In genomic region chr17:7674934-7675333, GRCh38 we compare ENCODE assay signal across 1 cellular context.
A peak's percentile ranks its signal among the peaks of the same experiment; 100 is the strongest.
TF ChIP-seq lines count a peak whose summit lies in the region.

No MANE protein-coding gene starts in this region.

TF ChIP-seq in HepG2, 621 proteins besides CTCF, POLR2A, EP300 and RAD21:
- no peak for TF ChIP-seq TEAD3 (CRISPR knock-in tag; optimal IDR thresholded peaks at IDR 0.05; ENCODE audit: borderline replicate concordance)
- TF ChIP-seq ZNF790 (CRISPR knock-in tag; IDR thresholded peaks at IDR 0.05; ENCODE audit: borderline replicate concordance) = no peak
- no peak for TF ChIP-seq ZNF414 (CRISPR knock-in tag; IDR thresholded peaks at IDR 0.05)
- TF ChIP-seq SRSF9 (IDR thresholded peaks at IDR 0.05; ENCODE audit: borderline replicate concordance, insufficient read depth, low read depth, low read length, poor library complexity, severe bottlenecking) = no peak
- TF ChIP-seq AGO2 (optimal IDR thresholded peaks at IDR 0.05; ENCODE audit: low read depth, low read length) = peak; percentile 32
- TF ChIP-seq, protein P1, sequence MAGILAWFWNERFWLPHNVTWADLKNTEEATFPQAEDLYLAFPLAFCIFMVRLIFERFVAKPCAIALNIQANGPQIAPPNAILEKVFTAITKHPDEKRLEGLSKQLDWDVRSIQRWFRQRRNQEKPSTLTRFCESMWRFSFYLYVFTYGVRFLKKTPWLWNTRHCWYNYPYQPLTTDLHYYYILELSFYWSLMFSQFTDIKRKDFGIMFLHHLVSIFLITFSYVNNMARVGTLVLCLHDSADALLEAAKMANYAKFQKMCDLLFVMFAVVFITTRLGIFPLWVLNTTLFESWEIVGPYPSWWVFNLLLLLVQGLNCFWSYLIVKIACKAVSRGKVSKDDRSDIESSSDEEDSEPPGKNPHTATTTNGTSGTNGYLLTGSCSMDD (CRISPR knock-in tag; IDR thresholded peaks at IDR 0.05) = no peak
- no peak for TF ChIP-seq ZUFSP (CRISPR knock-in tag; IDR thresholded peaks at IDR 0.05; ENCODE audit: borderline replicate concordance)
- TF ChIP-seq, protein P2, sequence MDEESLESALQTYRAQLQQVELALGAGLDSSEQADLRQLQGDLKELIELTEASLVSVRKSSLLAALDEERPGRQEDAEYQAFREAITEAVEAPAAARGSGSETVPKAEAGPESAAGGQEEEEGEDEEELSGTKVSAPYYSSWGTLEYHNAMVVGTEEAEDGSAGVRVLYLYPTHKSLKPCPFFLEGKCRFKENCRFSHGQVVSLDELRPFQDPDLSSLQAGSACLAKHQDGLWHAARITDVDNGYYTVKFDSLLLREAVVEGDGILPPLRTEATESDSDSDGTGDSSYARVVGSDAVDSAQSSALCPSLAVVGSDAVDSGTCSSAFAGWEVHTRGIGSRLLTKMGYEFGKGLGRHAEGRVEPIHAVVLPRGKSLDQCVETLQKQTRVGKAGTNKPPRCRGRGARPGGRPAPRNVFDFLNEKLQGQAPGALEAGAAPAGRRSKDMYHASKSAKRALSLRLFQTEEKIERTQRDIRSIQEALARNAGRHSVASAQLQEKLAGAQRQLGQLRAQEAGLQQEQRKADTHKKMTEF (CRISPR knock-in tag; IDR thresholded peaks at IDR 0.05) = no peak
